2 cellular contexts compared by ENCODE assay signal in genomic region chr14:90331497-90332270, GRCh38.
A peak's percentile ranks its signal among the peaks of the same experiment; 100 is the strongest.
TF ChIP-seq lines count a peak whose summit lies in the region.

TSS of gene NRDE2 (minus strand) at chr14:90331941. CDS start at chr14:90331904, 37 bp downstream.

TF ChIP-seq in IMR-90, 13 proteins besides CTCF, POLR2A, EP300 and RAD21:
- TF ChIP-seq MXI1 (IDR thresholded peaks at IDR 0.05; ENCODE audit: borderline replicate concordance, low read depth, low read length): no peak
- TF ChIP-seq MAZ (IDR thresholded peaks at IDR 0.05; ENCODE audit: borderline replicate concordance, low read depth, low read length): peak; percentile 75; the same call in 1 of the 2 replicates
- 0 out of 2 replicates have a peak, but pooled peaks have one; percentile 12 for TF ChIP-seq USF2 (IDR thresholded peaks at IDR 0.05; ENCODE audit: low read depth, low read length)

TF ChIP-seq in endothelial cell of umbilical vein, 7 proteins besides CTCF, POLR2A, EP300 and RAD21:
- TF ChIP-seq MYC (IDR thresholded peaks at IDR 0.05; ENCODE audit: low read depth, low read length) (no peak), POLR2AphosphoS5 (IDR thresholded peaks at IDR 0.05; ENCODE audit: insufficient read depth, low read depth, low read length) (peak; percentile 63)
